Comparison of ENCODE assay signal across 16 cellular contexts in genomic region chr22:29112680-29113079, GRCh38. TPM values are rescaled to one million over a fixed set of nuclear protein-coding genes. Genes with fewer than 3 reads are reported as not detected.
A peak's percentile ranks its signal among the peaks of the same experiment; 100 is the strongest.
DNase-seq lines count a peak whose midpoint lies in the region; TF ChIP-seq lines count a peak whose summit lies in the region.
"Had no signal": no experiment of that assay in that cellular context is flagged by ENCODE, and none has a peak within 500 bp of the region (broad histone marks: within the 10 kb centered on the region; RNA-seq: fewer than 3 reads in every experiment).

No MANE protein-coding gene starts in this region.

- no peaks in the 10 kb centered on the region for H3K36me3 ChIP-seq in smooth muscle cell (ENCODE audit: low read depth)
- no peaks in the 10 kb centered on the region for H3K36me3 ChIP-seq in effector memory CD4-positive, alpha-beta T cell (ENCODE audit: control insufficient read depth, insufficient read depth, low read length)
- H3K36me3 ChIP-seq: HAP-1, Peyer's patch had no signal

- no peak overlapping the region for H3K9ac ChIP-seq in smooth muscle cell (ENCODE audit: low read depth)

- H3K27me3 Mint-ChIP-seq in nephron (ENCODE audit: low read depth), result no peaks in the 10 kb centered on the region

- no peaks in the 10 kb centered on the region for H3K79me2 ChIP-seq in smooth muscle cell (ENCODE audit: low read depth)

- H2AFZ ChIP-seq in smooth muscle cell (ENCODE audit: low read depth), result no peak overlapping the region

- TF ChIP-seq CTCF in nephron (IDR thresholded peaks at IDR 0.05; ENCODE audit: unreplicated experiment in 3 of 3), result no peak
- no peak for TF ChIP-seq CTCF in smooth muscle cell (IDR thresholded peaks at IDR 0.05; ENCODE audit: borderline replicate concordance, insufficient read depth, poor library complexity, severe bottlenecking)

- H3K36me3 Mint-ChIP-seq in nephron (ENCODE audit: low read depth), result peaks cover 20% of the 10 kb centered on the region

- 76% methylated on average over 7 of the region's 7 CpGs for WGBS in smooth muscle cell (ENCODE audit: low lambda C conversion rate)

- peak; percentile 69 for DNase-seq in AG20443 (ENCODE audit: low spot score)
- DNase-seq in amniotic epithelial cell (ENCODE audit: low read depth), result peak; percentile 40
- no peak for DNase-seq in smooth muscle cell (lab: John Stamatoyannopoulos, UW; ENCODE audit: unreplicated experiment)
- no peak for DNase-seq in C1 segment of cervical spinal cord (lab: John Stamatoyannopoulos, UW)
- no peak for DNase-seq in effector memory CD4-positive, alpha-beta T cell
- no peak for DNase-seq in T-helper 1 cell
- DNase-seq: AML-193, Kasumi-1, MM.1S, NCI-H2081 treated with DMSO at 0.1 percent for 48 hours, Peyer's patch had no signal

- peak overlapping the region; percentile 44 for H3K27ac ChIP-seq in smooth muscle cell (ENCODE audit: low read depth)
- H3K27ac ChIP-seq in effector memory CD4-positive, alpha-beta T cell (ENCODE audit: insufficient read depth, low read length, poor library complexity, severe bottlenecking), result no peak overlapping the region
- H3K27ac ChIP-seq: A549, Peyer's patch had no signal

- H3K9me3 Mint-ChIP-seq in nephron, result peaks cover 3% of the 10 kb centered on the region

- peaks cover 10% of the 10 kb centered on the region for H3K4me1 ChIP-seq in smooth muscle cell (ENCODE audit: low read depth)
- no peaks in the 10 kb centered on the region for H3K4me1 ChIP-seq in effector memory CD4-positive, alpha-beta T cell (ENCODE audit: control insufficient read depth, insufficient read depth, low read length, poor library complexity, severe bottlenecking)
- H3K4me1 ChIP-seq: HAP-1, Peyer's patch had no signal

- H3K4me3 ChIP-seq in smooth muscle cell, result no peak overlapping the region
- no peak overlapping the region for H3K4me3 ChIP-seq in effector memory CD4-positive, alpha-beta T cell (ENCODE audit: insufficient read depth, low read depth, low read length, poor library complexity, severe bottlenecking)
- H3K4me3 ChIP-seq: A549, HAP-1, Peyer's patch had no signal

- H3K4me2 ChIP-seq in smooth muscle cell, result no peak overlapping the region
- H3K4me2 ChIP-seq: A549 had no signal

- peaks cover 53% of the 10 kb centered on the region for H3K4me1 Mint-ChIP-seq in nephron

- no peak overlapping the region for H3K4me3 Mint-ChIP-seq in nephron

- H3K9me3 ChIP-seq in smooth muscle cell (replicated peaks; ENCODE audit: low read depth), result no peaks in the 10 kb centered on the region
- no peaks in the 10 kb centered on the region for H3K9me3 ChIP-seq in effector memory CD4-positive, alpha-beta T cell (ENCODE audit: control insufficient read depth, low read length)
- H3K9me3 ChIP-seq: A549, HAP-1, Peyer's patch had no signal

- peaks cover 2% of the 10 kb centered on the region for H4K20me1 ChIP-seq in smooth muscle cell (ENCODE audit: low read depth)

- peaks cover 17% of the 10 kb centered on the region for H3F3A ChIP-seq in smooth muscle cell (ENCODE audit: low read depth)

- no peaks in the 10 kb centered on the region for H3K27me3 ChIP-seq in smooth muscle cell (ENCODE audit: low read depth)
- no peaks in the 10 kb centered on the region for H3K27me3 ChIP-seq in effector memory CD4-positive, alpha-beta T cell (replicated peaks; ENCODE audit: control insufficient read depth, insufficient read depth, low read length, poor library complexity, severe bottlenecking)
- H3K27me3 ChIP-seq: Peyer's patch had no signal

- H3K27ac Mint-ChIP-seq in nephron, result peak overlapping the region in 2 of 3 experiments; percentile 23 to 55

RNA-seq across cellular contexts. Expression of gene KREMEN1, which starts 39.8 kb away (rescaled TPM):
- 6.8 and 7.8 TPM in 2 replicates for total RNA-seq in smooth muscle cell
- polyA plus RNA-seq in smooth muscle cell, result 6.0 and 9.9 TPM in 2 replicates

RNA-seq across cellular contexts. Expression of gene C22orf31, which starts 51.0 kb away (rescaled TPM):
- not detected in 2 replicates for total RNA-seq in smooth muscle cell
- not detected in 2 replicates for polyA plus RNA-seq in smooth muscle cell
- total RNA-seq: HT-29, Peyer's patch, Right ventricle myocardium inferior had no signal
- polyA plus RNA-seq: A549 had no signal

Comparison
In these comparisons a context has a peak if more than half of its experiments do, and no peak if none do; other contexts are left out.
1. DNase-seq: peak in AG20443 (single experiment) and amniotic epithelial cell (single experiment); none in smooth muscle cell (single experiment), C1 segment of cervical spinal cord (0 of 14), effector memory CD4-positive, alpha-beta T cell (0 of 3) and T-helper 1 cell (0 of 5).